32 cellular contexts compared by ENCODE assay signal in the genomic region with DNA sequence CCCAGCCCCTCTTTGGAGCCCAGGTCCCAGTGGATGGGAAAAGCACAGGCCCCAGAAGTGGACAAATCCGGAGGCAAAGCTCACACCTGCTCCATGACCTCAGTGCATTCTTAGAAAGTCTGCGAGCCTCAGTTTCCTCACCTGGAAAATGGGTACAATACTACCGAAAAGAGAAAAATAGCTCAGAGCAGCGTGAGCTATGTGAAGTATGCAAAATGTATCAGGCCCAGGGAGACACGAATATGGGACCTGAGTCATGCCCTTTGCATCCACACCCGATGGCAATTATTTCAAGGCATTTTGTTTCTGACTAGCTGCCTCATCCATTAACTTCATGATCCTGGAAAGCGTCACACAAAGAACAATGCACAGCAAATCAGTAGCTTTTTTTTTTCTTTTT. TPM values are rescaled to one million over a fixed set of nuclear protein-coding genes. Genes with fewer than 3 reads are reported as not detected.
"Had no signal": no experiment of that assay in that cellular context is flagged by ENCODE, and none has a peak within 500 bp of the region (broad histone marks: within the 10 kb centered on the region; RNA-seq: fewer than 3 reads in every experiment).

No MANE protein-coding gene starts in this region.

- H3K9ac ChIP-seq: neural progenitor cell had no signal

- H3K4me3 ChIP-seq: coronary artery, esophagus squamous epithelium, gastroesophageal sphincter, heart left ventricle, lung, neural progenitor cell, spleen, thyroid gland had no signal

- H2AFZ ChIP-seq: neural progenitor cell had no signal

- FAIRE-seq: TTC549 had no signal

- H3K36me3 ChIP-seq: neural progenitor cell, thyroid gland, WERI-Rb-1 had no signal

- H3K27me3 Mint-ChIP-seq: activated naive CD4-positive, alpha-beta T cell treated with anti-CD3 and anti-CD28 coated beads, Interleukin-2, amount 50 U/mL, for 24 hours; naive B cell had no signal

- DNase-seq: activated CD4-positive, alpha-beta T cell treated with anti-CD3 and anti-CD28 coated beads for 1 hour; activated CD4-positive, alpha-beta T cell treated with anti-CD3 and anti-CD28 coated beads, Interleukin-2, amount 50 U/mL, for 1 hour; activated CD8-positive, alpha-beta T cell treated with anti-CD3 and anti-CD28 coated beads, Interleukin-2, amount 10 ng/mL, durations not matched to agents 7 days and 5 days; activated gamma-delta T cell; cerebellar nuclear complex; esophagus squamous epithelium; heart left ventricle; naive B cell; spleen; stimulated activated CD4-positive, alpha-beta T cell treated with anti-CD3 and anti-CD28 coated beads, Interleukin-4, amount 100 ng/mL, for 24 hours; stimulated activated naive CD4-positive, alpha-beta T cell treated with Interleukin-2 at 50 U/mL for 16 hours; substantia nigra; T-helper 1 cell; thyroid gland; WERI-Rb-1 had no signal

- H3K27ac Mint-ChIP-seq: activated CD8-positive, alpha-beta T cell treated with anti-CD3 and anti-CD28 coated beads, Interleukin-2, amount 10 ng/mL, durations not matched to agents 7 days and 5 days; activated naive CD4-positive, alpha-beta T cell treated with anti-CD3 and anti-CD28 coated beads, Interleukin-2, amount 50 U/mL, for 24 hours; activated T-helper 1 cell treated with anti-CD3 and anti-CD28 coated beads, Interleukin-12 subunit alpha, Interleukin-12 subunit beta, Interleukin-2, Interleukin-4 antibody, amounts not matched to agents 30 ng/mL and 10 ng/mL and 1 ng/mL, durations not matched to agents 14 hours and 24 hours and 36 hours; naive B cell had no signal

- H3K4me1 Mint-ChIP-seq: activated naive CD4-positive, alpha-beta T cell treated with anti-CD3 and anti-CD28 coated beads, Interleukin-2, amount 50 U/mL, for 24 hours had no signal

- H3K4me1 ChIP-seq: neural progenitor cell had no signal

- H3K4me3 Mint-ChIP-seq: activated CD8-positive, alpha-beta T cell treated with anti-CD3 and anti-CD28 coated beads, Interleukin-2, amount 10 ng/mL, durations not matched to agents 7 days and 5 days; activated naive CD4-positive, alpha-beta T cell treated with anti-CD3 and anti-CD28 coated beads, Interleukin-2, amount 50 U/mL, for 24 hours; activated T-helper 1 cell treated with anti-CD3 and anti-CD28 coated beads, Interleukin-12 subunit alpha, Interleukin-12 subunit beta, Interleukin-2, Interleukin-4 antibody, amounts not matched to agents 30 ng/mL and 10 ng/mL and 1 ng/mL, durations not matched to agents 14 hours and 24 hours and 36 hours; neural progenitor cell had no signal

- H3K27me3 ChIP-seq: esophagus squamous epithelium, gastroesophageal sphincter, heart left ventricle, neural progenitor cell, spleen, thyroid gland had no signal

- H3K4me2 ChIP-seq: neural progenitor cell had no signal

- H3K27ac ChIP-seq: coronary artery, esophagus squamous epithelium, heart left ventricle, neural progenitor cell, thyroid gland, WERI-Rb-1 had no signal

- ATAC-seq: activated CD8-positive, alpha-beta T cell treated with anti-CD3 and anti-CD28 coated beads, Interleukin-2, amount 10 ng/mL, durations not matched to agents 7 days and 5 days; gastroesophageal sphincter; heart left ventricle; left lobe of liver had no signal

- H3K9me3 Mint-ChIP-seq: activated naive CD4-positive, alpha-beta T cell treated with anti-CD3 and anti-CD28 coated beads, Interleukin-2, amount 50 U/mL, for 24 hours; activated T-helper 1 cell treated with anti-CD3 and anti-CD28 coated beads, Interleukin-12 subunit alpha, Interleukin-12 subunit beta, Interleukin-2, Interleukin-4 antibody, amounts not matched to agents 30 ng/mL and 10 ng/mL and 1 ng/mL, durations not matched to agents 14 hours and 24 hours and 36 hours; naive B cell; neural progenitor cell had no signal

- H3K36me3 Mint-ChIP-seq: activated naive CD4-positive, alpha-beta T cell treated with anti-CD3 and anti-CD28 coated beads, Interleukin-2, amount 50 U/mL, for 24 hours; naive B cell; neural progenitor cell had no signal

- H3K9me3 ChIP-seq: esophagus squamous epithelium, gastroesophageal sphincter, heart left ventricle, spleen, thyroid gland had no signal

RNA-seq across cellular contexts. Expression of gene TAS1R2, which starts 33.7 kb away (rescaled TPM):
- total RNA-seq: activated CD8-positive, alpha-beta T cell treated with anti-CD3 and anti-CD28 coated beads, Interleukin-2, amount 10 ng/mL, durations not matched to agents 7 days and 5 days; activated T-helper 1 cell treated with anti-CD3 and anti-CD28 coated beads, Interleukin-12 subunit alpha, Interleukin-12 subunit beta, Interleukin-2, Interleukin-4 antibody, amounts not matched to agents 30 ng/mL and 10 ng/mL and 1 ng/mL, durations not matched to agents 14 hours and 24 hours and 36 hours; bronchial epithelial cell; esophagus squamous epithelium; gastroesophageal sphincter; heart left ventricle; kidney epithelial cell; left lobe of liver; lung; mesenteric fat pad; mucosa of gallbladder; omental fat pad; posterior vena cava; renal cortical epithelial cell; spleen; thyroid gland; ureter had no signal
- polyA plus RNA-seq: adipose tissue, heart left ventricle, lung, spleen had no signal
